ENCODE assay signal across 8 cellular contexts in the genomic region with DNA sequence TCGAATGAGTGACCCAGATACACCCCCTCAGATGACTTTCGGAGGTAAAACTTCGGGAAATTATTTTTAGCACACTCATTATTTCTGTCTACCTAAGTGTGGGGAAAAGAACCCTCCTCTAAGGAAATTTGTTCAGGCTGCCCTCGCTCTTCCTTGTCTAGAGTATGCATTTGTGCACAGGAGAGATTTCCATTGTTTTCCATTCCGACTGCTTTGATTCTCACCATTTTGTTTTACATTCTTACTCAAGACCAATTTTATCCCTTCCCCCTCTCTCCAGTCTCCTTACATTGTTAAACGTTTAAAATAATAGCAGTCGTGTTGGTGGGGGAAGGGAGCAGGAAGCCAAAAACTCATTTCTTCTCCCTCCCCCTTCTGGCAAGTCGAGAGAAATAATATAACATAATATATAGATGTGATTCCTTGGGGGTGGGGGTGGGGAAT. TPM values are rescaled to one million over a fixed set of nuclear protein-coding genes. Genes with fewer than 3 reads are reported as not detected.
DNase-seq lines count a peak whose midpoint lies in the region; ATAC-seq and TF ChIP-seq lines count a peak whose summit lies in the region.

No MANE protein-coding gene starts in this region.

- POLR2A ChIA-PET in A673 (lab: Charles Lee; ENCODE audit: low non-redundant PET), result no interaction called here

- peak overlapping the region; percentile 1; the same call in 1 of the 2 replicates for H3K9ac ChIP-seq in HUES48 (ENCODE audit: low read depth, low read length)

- H3K27me3 ChIP-seq in A673 (replicated peaks; ENCODE audit: insufficient read depth, low read depth, low read length, poor library complexity) (no peaks in the 10 kb centered on the region), HUES48 (ENCODE audit: control insufficient read depth, insufficient read depth, low read length) (peaks cover 11% of the 10 kb centered on the region), breast epithelium (no peaks in the 10 kb centered on the region)

- peaks cover 42% of the 10 kb centered on the region for H3K4me1 ChIP-seq in A673 (ENCODE audit: insufficient read depth, low read length, poor library complexity, severe bottlenecking)
- peaks cover 31% of the 10 kb centered on the region for H3K4me1 ChIP-seq in HUES48 (ENCODE audit: control insufficient read depth, insufficient read depth, low read length)
- peaks cover 12 to 13% of the 10 kb centered on the region in 2 donors for H3K4me1 ChIP-seq in breast epithelium
- H3K4me1 ChIP-seq in mesodermal cell (ENCODE audit: control insufficient read depth, insufficient read depth, low read length, poor library complexity, severe bottlenecking), result peaks cover 32% of the 10 kb centered on the region

- WGBS in mesodermal cell (ENCODE audit: insufficient coverage in 2 of 2), 2 experiments, result 0 to 8% methylated on average over 2 to 4 of the region's 8 CpGs

- CTCF ChIA-PET in A673 (lab: Charles Lee), result no interaction called here

- no peak for DNase-seq in A673 (ENCODE audit: low spot score)
- no peak for DNase-seq in breast epithelium (ENCODE audit: low spot score in 2 of 2)
- no peak for DNase-seq in HCEC 1CT

- TSS peak; percentile 71 for BruUV-seq in A673 (replicated peaks; lab: Mats Ljungman, UMichigan)

- H3K36me3 ChIP-seq in A673 (ENCODE audit: insufficient read depth, low read length, poor library complexity, severe bottlenecking) (peaks cover 26% of the 10 kb centered on the region), HUES48 (ENCODE audit: control insufficient read depth, insufficient read depth, low read length) (peaks cover 5% of the 10 kb centered on the region), breast epithelium (no peaks in the 10 kb centered on the region), mesodermal cell (ENCODE audit: control insufficient read depth, insufficient read depth, low read length) (peaks cover 21% of the 10 kb centered on the region)

- intact Hi-C loops in A673 (cut with micrococcal nuclease; ENCODE audit: unreplicated experiment), result loop anchor here (5.0 kb wide), 3 partner anchors 45 to 335 kb away; partner anchors contain the start of genes CNTROB, MPDU1 and TRAPPC1
- intact Hi-C loops in breast epithelium (cut with DNase I; ENCODE audit: low total_unique reads), result no loop called here

- ATAC-seq in HG03342 (IDR thresholded peaks at IDR 0.05; ENCODE audit: unreplicated experiment) (no peak), HG03457 (IDR thresholded peaks at IDR 0.05; ENCODE audit: unreplicated experiment) (no peak), HG02870 (IDR thresholded peaks at IDR 0.05; ENCODE audit: unreplicated experiment) (no peak)

- H3K27ac ChIP-seq in A673 (ENCODE audit: low read depth, low read length, poor library complexity, severe bottlenecking) (peak overlapping the region; percentile 96), HUES48 (ENCODE audit: low read depth, low read length) (peak overlapping the region; percentile 70), breast epithelium (peak overlapping the region; percentile 95 to 99), mesodermal cell (ENCODE audit: low read depth, low read length, severe bottlenecking) (peak overlapping the region; percentile 92)

- H3K9me3 ChIP-seq in A673 (ENCODE audit: low read depth, low read length, poor library complexity, severe bottlenecking) (no peaks in the 10 kb centered on the region), HUES48 (ENCODE audit: control insufficient read depth, insufficient read depth, low read length) (no peaks in the 10 kb centered on the region), breast epithelium (no peaks in the 10 kb centered on the region), mesodermal cell (ENCODE audit: control insufficient read depth, low read length) (no peaks in the 10 kb centered on the region)

- 0 out of 2 replicates have a peak, but pooled peaks have one; percentile 19 for TF ChIP-seq CTCF in A673 (conservative IDR thresholded peaks at IDR 0.05; ENCODE audit: low read depth, low read length)
- TF ChIP-seq CTCF in breast epithelium (IDR thresholded peaks at IDR 0.05), result peak in 2 of 3 donors; percentile 13

- H3K4me3 ChIP-seq in A673 (ENCODE audit: low read depth, low read length, poor library complexity, severe bottlenecking) (peak overlapping the region; percentile 87), HUES48 (ENCODE audit: low read depth, low read length) (peak overlapping the region; percentile 85), breast epithelium (peak overlapping the region; percentile 86 to 93 (median 89)), mesodermal cell (ENCODE audit: extremely low read depth, insufficient read depth, low read length, poor library complexity, severe bottlenecking) (peak overlapping the region; percentile 68)

- no peak for TF ChIP-seq POLR2A in breast epithelium (IDR thresholded peaks at IDR 0.05)

RNA-seq across cellular contexts. Expression of gene CHD3, which starts 1.5 kb away (rescaled TPM):
- 249 and 264 TPM in 2 replicates for total RNA-seq in A673 (2021)
- total RNA-seq in breast epithelium, result 10 to 100 TPM; 47.5 to 99.0 (median 90.0) TPM
- 57.2 TPM for polyA plus RNA-seq in mesodermal cell (2013, experiment 1 of 2)
- 54.5 TPM for polyA plus RNA-seq in mesodermal cell (2013, experiment 2 of 2)

RNA-seq across cellular contexts. Expression of gene RNF227, which starts 29.0 kb away (rescaled TPM):
- total RNA-seq in A673 (2021), result 0.83 and 1.1 TPM in 2 replicates
- 10 to 100 TPM in 1 of 3 donors, 1 to 10 TPM in 2; 4.6 to 19.5 (median 8.6) TPM for total RNA-seq in breast epithelium
- 1.4 TPM for polyA plus RNA-seq in mesodermal cell (2013, experiment 1 of 2)
- 2.0 TPM for polyA plus RNA-seq in mesodermal cell (2013, experiment 2 of 2)

RNA-seq across cellular contexts. Expression of gene CYB5D1, which starts 29.3 kb away (rescaled TPM):
- total RNA-seq in A673 (2021), result 16.9 and 18.7 TPM in 2 replicates
- total RNA-seq in breast epithelium, result 10 to 100 TPM in 2 of 3 donors, 1 to 10 TPM in 1; 8.2 to 20.5 (median 13.4) TPM
- 55.6 TPM for polyA plus RNA-seq in mesodermal cell (2013, experiment 1 of 2)
- polyA plus RNA-seq in mesodermal cell (2013, experiment 2 of 2), result 97.7 TPM

RNA-seq across cellular contexts. Expression of gene NAA38, which starts 29.7 kb away (rescaled TPM):
- total RNA-seq in A673 (2021) (64.3 and 67.7 TPM in 2 replicates), breast epithelium (10 to 100 TPM; 84.7 to 92.4 (median 89.9) TPM)
- polyA plus RNA-seq in mesodermal cell (2013, experiment 1 of 2), result 70.4 TPM
- 59.4 TPM for polyA plus RNA-seq in mesodermal cell (2013, experiment 2 of 2)

RNA-seq across cellular contexts. Expression of gene TMEM88, which starts 32.2 kb away (rescaled TPM):
- total RNA-seq in A673 (2021), result 1.7 and 3.0 TPM in 2 replicates
- 10 to 100 TPM in 1 of 3 donors, 1 to 10 TPM in 2; 4.8 to 21.0 (median 5.7) TPM for total RNA-seq in breast epithelium
- 240 TPM for polyA plus RNA-seq in mesodermal cell (2013, experiment 1 of 2)
- polyA plus RNA-seq in mesodermal cell (2013, experiment 2 of 2), result 335 TPM
